ENCODE assay signal across 15 cellular contexts in the genomic region with DNA sequence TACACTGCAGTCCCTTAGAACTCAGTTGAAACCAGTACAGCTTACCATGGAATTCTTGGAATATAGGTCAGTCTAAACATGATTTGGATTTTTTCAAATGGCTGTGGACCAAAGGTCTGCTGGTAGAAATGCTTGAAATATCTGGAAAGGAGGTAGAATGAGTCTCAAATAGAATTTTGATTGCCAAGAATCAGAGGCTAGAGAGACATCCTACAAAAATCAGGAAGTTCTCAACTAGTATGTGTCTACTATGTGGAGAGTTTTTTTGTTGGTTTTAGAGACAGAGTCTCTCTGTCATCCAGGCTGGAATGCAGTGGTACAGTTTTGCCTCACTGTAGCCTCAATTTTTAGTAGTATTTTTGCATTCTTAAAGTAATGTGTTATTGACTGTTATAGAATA.
"Had no signal": no experiment of that assay in that cellular context is flagged by ENCODE, and none has a peak within 500 bp of the region (broad histone marks: within the 10 kb centered on the region; RNA-seq: fewer than 3 reads in every experiment).

No MANE protein-coding gene starts in this region.

- DNase-seq: activated CD4-positive, alpha-beta T cell treated with anti-CD3 and anti-CD28 coated beads for 1 hour; activated CD4-positive, alpha-beta T cell treated with anti-CD3 and anti-CD28 coated beads, Interleukin-2, amount 50 U/mL, for 48 hours; activated naive CD4-positive, alpha-beta T cell treated with Interleukin-2 at 50 U/mL for 16 hours; aorta; dorsolateral prefrontal cortex; hippocampal formation; kidney; left ventricle myocardium superior; mesendoderm; natural killer cell; stimulated activated CD4-positive, alpha-beta T cell treated with anti-CD3 and anti-CD28 coated beads, Interleukin-12 subunit alpha, Interleukin-12 subunit beta, amount 100 ng/mL, for 4 hours; stimulated activated CD4-positive, alpha-beta T cell treated with anti-CD3 and anti-CD28 coated beads, Interleukin-2, amount 100 ng/mL, for 24 hours; T1000; thyroid gland; uterus had no signal
